In genomic region chr1:6825828-6826227, GRCh38 we compare ENCODE assay signal across 25 cellular contexts. TPM values are rescaled to one million over a fixed set of nuclear protein-coding genes. Genes with fewer than 3 reads are reported as not detected.
DNase-seq lines count a peak whose midpoint lies in the region; ATAC-seq and TF ChIP-seq lines count a peak whose summit lies in the region.
"Had no signal": no experiment of that assay in that cellular context is flagged by ENCODE, and none has a peak within 500 bp of the region (broad histone marks: within the 10 kb centered on the region; RNA-seq: fewer than 3 reads in every experiment).

No MANE protein-coding gene starts in this region.

- no peak for TF ChIP-seq CTCF in ascending aorta (IDR thresholded peaks at IDR 0.05)
- no peak for TF ChIP-seq CTCF in testis (IDR thresholded peaks at IDR 0.05)
- no peak for TF ChIP-seq CTCF in BE2C (IDR thresholded peaks at IDR 0.05; ENCODE audit: low read depth, low read length)

- no peak overlapping the region for H3K4me3 Mint-ChIP-seq in T-helper 17 cell
- H3K4me3 Mint-ChIP-seq: activated CD4-positive, alpha-beta T cell treated with anti-CD3 and anti-CD28 coated beads, Interleukin-2, amount 10 ng/mL, durations not matched to agents 7 days and 5 days; activated T-cell treated with anti-CD3 and anti-CD28 coated beads, Interleukin-2, amount 50 U/mL, for 4 hours; memory B cell; neural progenitor cell had no signal

- H3K36me3 Mint-ChIP-seq in T-helper 17 cell (ENCODE audit: low read depth), result peaks cover 2% of the 10 kb centered on the region

- DNase-seq in ascending aorta (ENCODE audit: low spot score in 2 of 2) (no peak), dermis blood vessel endothelial cell (peak; percentile 10), testis (no peak), NCI-H1105 (lab: John Stamatoyannopoulos, UW) (no peak), T-helper 17 cell (no peak), BE2C (no peak), NCI-H774 (lab: John Stamatoyannopoulos, UW) (no peak)
- DNase-seq: activated CD4-positive, alpha-beta T cell treated with anti-CD3 and anti-CD28 coated beads, Interleukin-2, amount 10 ng/mL, durations not matched to agents 7 days and 5 days; activated gamma-delta T cell treated with Interleukin-2 at 50 U/mL for 16 hours; activated T-cell treated with anti-CD3 and anti-CD28 coated beads, Interleukin-2, amount 50 U/mL, for 4 hours; brain microvascular endothelial cell; Caco-2; GDM1; NCI-H1092; NCI-H1694 treated with DMSO at 0.1 percent for 48 hours; NCI-H446 treated with DMSO at 0.1 percent for 48 hours; NCI-H82; stimulated activated CD4-positive, alpha-beta T cell treated with anti-CD3 and anti-CD28 coated beads, Interleukin-15, amount 100 ng/mL, for 24 hours; stimulated activated CD4-positive, alpha-beta T cell treated with anti-CD3 and anti-CD28 coated beads, Interleukin-4, amount 100 ng/mL, for 4 hours; WERI-Rb-1 had no signal

- H3K27ac Mint-ChIP-seq in T-helper 17 cell, result no peak overlapping the region
- H3K27ac Mint-ChIP-seq: activated CD4-positive, alpha-beta T cell treated with anti-CD3 and anti-CD28 coated beads, Interleukin-2, amount 10 ng/mL, durations not matched to agents 7 days and 5 days; memory B cell; neural progenitor cell had no signal

- TF ChIP-seq POLR2A in testis (IDR thresholded peaks at IDR 0.05), result no peak

- H3K4me1 ChIP-seq in ascending aorta (peaks cover 0 to 36% of the 10 kb centered on the region in 2 donors), mucosa of rectum (ENCODE audit: control insufficient read depth in 2 of 2, insufficient read depth in 2 of 2, low read length in 2 of 2) (peaks cover 12 to 31% of the 10 kb centered on the region in 2 donors), testis (peaks cover 45% of the 10 kb centered on the region), BE2C (no peaks in the 10 kb centered on the region)
- H3K4me1 ChIP-seq: neural progenitor cell, SJSA1 had no signal

- intact Hi-C loops in ascending aorta (cut with DNase I), result loop anchor here (5.0 kb wide), 1 partner anchor 36 kb away; no protein-coding TSS in a partner anchor
- intact Hi-C loops in testis (cut with DNase I; ENCODE audit: low total_unique reads), result no loop called here

- no peaks in the 10 kb centered on the region for H3K27me3 ChIP-seq in ascending aorta
- no peaks in the 10 kb centered on the region for H3K27me3 ChIP-seq in mucosa of rectum (ENCODE audit: control insufficient read depth in 2 of 2, insufficient read depth in 2 of 2, low read length in 2 of 2)
- H3K27me3 ChIP-seq in testis, result no peaks in the 10 kb centered on the region
- H3K27me3 ChIP-seq in BE2C, result no peaks in the 10 kb centered on the region
- H3K27me3 ChIP-seq: brain microvascular endothelial cell, neural progenitor cell, SJSA1 had no signal

- peak overlapping the region; percentile 69 to 83 for H3K27ac ChIP-seq in ascending aorta
- peak overlapping the region; percentile 13 to 71 for H3K27ac ChIP-seq in mucosa of rectum (ENCODE audit: low read depth in 2 of 2, low read length in 2 of 2)
- H3K27ac ChIP-seq in testis, result peak overlapping the region; percentile 32 to 66
- H3K27ac ChIP-seq: brain microvascular endothelial cell, C4-2B, neural progenitor cell, SJSA1, WERI-Rb-1 had no signal

- H3K4me1 Mint-ChIP-seq in T-helper 17 cell, result peaks cover 13% of the 10 kb centered on the region

- H3K36me3 ChIP-seq in ascending aorta (no peaks in the 10 kb centered on the region), mucosa of rectum (ENCODE audit: control insufficient read depth in 2 of 2, insufficient read depth in 2 of 2, low read length in 2 of 2) (no peaks in the 10 kb centered on the region), testis (ENCODE audit: low read depth, missing control alignments) (no peaks in the 10 kb centered on the region), BE2C (no peaks in the 10 kb centered on the region)
- H3K36me3 ChIP-seq: brain microvascular endothelial cell had no signal

- H3K4me3 ChIP-seq in ascending aorta, result peak overlapping the region; percentile 9 to 46
- peak overlapping the region; percentile 10 to 41 for H3K4me3 ChIP-seq in mucosa of rectum (ENCODE audit: low read length in 2 of 2)
- no peak overlapping the region for H3K4me3 ChIP-seq in testis
- H3K4me3 ChIP-seq in BE2C (ENCODE audit: low read depth, low read length), result no peak overlapping the region
- H3K4me3 ChIP-seq: neural progenitor cell, SJSA1 had no signal

- H3K9me3 ChIP-seq in ascending aorta (no peaks in the 10 kb centered on the region), mucosa of rectum (ENCODE audit: control insufficient read depth in 2 of 2, low read length in 2 of 2) (no peaks in the 10 kb centered on the region), testis (no peaks in the 10 kb centered on the region), T-helper 17 cell (ENCODE audit: control insufficient read depth, low read length, poor library complexity, severe bottlenecking) (no peaks in the 10 kb centered on the region), BE2C (no peaks in the 10 kb centered on the region)
- H3K9me3 ChIP-seq: Caco-2, SJSA1 had no signal

- WGBS in testis, 2 donors, result 54 to 59% methylated on average over 4 of the region's 4 CpGs

- H3K27me3 Mint-ChIP-seq in T-helper 17 cell, result no peaks in the 10 kb centered on the region
- H3K27me3 Mint-ChIP-seq: activated CD4-positive, alpha-beta T cell treated with anti-CD3 and anti-CD28 coated beads, Interleukin-2, amount 10 ng/mL, durations not matched to agents 7 days and 5 days; memory B cell had no signal

- no peak for ATAC-seq in T-helper 17 cell
- ATAC-seq: activated T-cell treated with anti-CD3 and anti-CD28 coated beads, Interleukin-2, amount 50 U/mL, for 4 hours had no signal

- peak overlapping the region in 1 of 2 donors; percentile 8 for H3K9ac ChIP-seq in mucosa of rectum (ENCODE audit: low read depth in 1 of 2, low read length in 2 of 2)
- H3K9ac ChIP-seq: neural progenitor cell had no signal

RNA-seq across cellular contexts. Expression of gene CAMTA1, which starts 40.6 kb away (rescaled TPM):
- total RNA-seq in ascending aorta, result 53.3 TPM
- 52.7 and 58.4 TPM in 2 replicates for total RNA-seq in dermis blood vessel endothelial cell
- total RNA-seq in testis, result 100 to 1,000 TPM; 119 to 158 TPM
- 116 TPM for polyA plus RNA-seq in testis (ENCODE audit: insufficient read depth, low read depth, low replicate concordance)
- total RNA-seq in T-helper 17 cell, result 10 to 100 TPM; 55.3 to 69.5 TPM
- 61.8 TPM for polyA plus RNA-seq in BE2C (2012; ENCODE audit: insufficient read depth, insufficient read length, low read depth)

Comparison
In these comparisons a context has a peak if more than half of its experiments do, and no peak if none do; other contexts are left out.
1. H3K4me3 ChIP-seq: peak in ascending aorta (2 of 2) and mucosa of rectum (2 of 2); none in testis (0 of 2) and BE2C (single experiment).
2. Peak in every context shown above with its lines, with median percentiles within 50 percentile points of each other: H3K27ac ChIP-seq.